Comparison of ENCODE assay signal across 1 cellular context in genomic region chr16:69563605-69564580, GRCh38.
TF ChIP-seq lines count a peak whose summit lies in the region.

No MANE protein-coding gene starts in this region.

TF ChIP-seq in HepG2, 621 proteins besides CTCF, POLR2A, EP300 and RAD21 (continued from another document and continues in another):
- TF ChIP-seq, protein P1, sequence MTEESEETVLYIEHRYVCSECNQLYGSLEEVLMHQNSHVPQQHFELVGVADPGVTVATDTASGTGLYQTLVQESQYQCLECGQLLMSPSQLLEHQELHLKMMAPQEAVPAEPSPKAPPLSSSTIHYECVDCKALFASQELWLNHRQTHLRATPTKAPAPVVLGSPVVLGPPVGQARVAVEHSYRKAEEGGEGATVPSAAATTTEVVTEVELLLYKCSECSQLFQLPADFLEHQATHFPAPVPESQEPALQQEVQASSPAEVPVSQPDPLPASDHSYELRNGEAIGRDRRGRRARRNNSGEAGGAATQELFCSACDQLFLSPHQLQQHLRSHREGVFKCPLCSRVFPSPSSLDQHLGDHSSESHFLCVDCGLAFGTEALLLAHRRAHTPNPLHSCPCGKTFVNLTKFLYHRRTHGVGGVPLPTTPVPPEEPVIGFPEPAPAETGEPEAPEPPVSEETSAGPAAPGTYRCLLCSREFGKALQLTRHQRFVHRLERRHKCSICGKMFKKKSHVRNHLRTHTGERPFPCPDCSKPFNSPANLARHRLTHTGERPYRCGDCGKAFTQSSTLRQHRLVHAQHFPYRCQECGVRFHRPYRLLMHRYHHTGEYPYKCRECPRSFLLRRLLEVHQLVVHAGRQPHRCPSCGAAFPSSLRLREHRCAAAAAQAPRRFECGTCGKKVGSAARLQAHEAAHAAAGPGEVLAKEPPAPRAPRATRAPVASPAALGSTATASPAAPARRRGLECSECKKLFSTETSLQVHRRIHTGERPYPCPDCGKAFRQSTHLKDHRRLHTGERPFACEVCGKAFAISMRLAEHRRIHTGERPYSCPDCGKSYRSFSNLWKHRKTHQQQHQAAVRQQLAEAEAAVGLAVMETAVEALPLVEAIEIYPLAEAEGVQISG (CRISPR knock-in tag; IDR thresholded peaks at IDR 0.05), result 0 out of 2 replicates have a peak, but pooled peaks have one; percentile 17
- TF ChIP-seq KDM4B (CRISPR knock-in tag; IDR thresholded peaks at IDR 0.05), result no peak
- TF ChIP-seq BRCA1 (CRISPR knock-in tag; IDR thresholded peaks at IDR 0.05), result no peak
- no peak for TF ChIP-seq CREM (IDR thresholded peaks at IDR 0.05)
- TF ChIP-seq CREM (CRISPR knock-in tag; IDR thresholded peaks at IDR 0.05), result no peak
- 0 out of 2 replicates have a peak, but pooled peaks have one; percentile 25 for TF ChIP-seq ARNT2 (CRISPR knock-in tag; IDR thresholded peaks at IDR 0.05; ENCODE audit: low read depth)
- TF ChIP-seq NFE2L1 (CRISPR knock-in tag; IDR thresholded peaks at IDR 0.05; ENCODE audit: borderline replicate concordance), result no peak
- TF ChIP-seq ZNF816 (CRISPR knock-in tag; IDR thresholded peaks at IDR 0.05; ENCODE audit: borderline replicate concordance), result 0 out of 2 replicates have a peak, but pooled peaks have one; percentile 43
- TF ChIP-seq TGIF2 (CRISPR knock-in tag; IDR thresholded peaks at IDR 0.05), result 0 out of 2 replicates have a peak, but pooled peaks have one; percentile 50
- TF ChIP-seq EEA1 (CRISPR knock-in tag; IDR thresholded peaks at IDR 0.05; ENCODE audit: borderline replicate concordance), result no peak
- no peak for TF ChIP-seq NFKBIZ (CRISPR knock-in tag; IDR thresholded peaks at IDR 0.05)
- TF ChIP-seq ZNF34 (CRISPR knock-in tag; IDR thresholded peaks at IDR 0.05; ENCODE audit: borderline replicate concordance), result no peak
- TF ChIP-seq ZNF264 (CRISPR knock-in tag; IDR thresholded peaks at IDR 0.05), result peak; percentile 18; the same call in 1 of the 2 replicates
- TF ChIP-seq MLLT10 (CRISPR knock-in tag; IDR thresholded peaks at IDR 0.05), result no peak
- TF ChIP-seq ZNF567 (CRISPR knock-in tag; IDR thresholded peaks at IDR 0.05; ENCODE audit: borderline replicate concordance), result no peak
- TF ChIP-seq ZNF770 (CRISPR knock-in tag; IDR thresholded peaks at IDR 0.05), result peak; percentile 37; the same call in 1 of the 2 replicates
- TF ChIP-seq PPARG (CRISPR knock-in tag; conservative IDR thresholded peaks at IDR 0.05), result no peak
- TF ChIP-seq HNRNPH1 (optimal IDR thresholded peaks at IDR 0.05; ENCODE audit: low read depth, low read length), result no peak
- peak; percentile 4; the same call in 1 of the 2 replicates for TF ChIP-seq IRF2 (CRISPR knock-in tag; IDR thresholded peaks at IDR 0.05)
- TF ChIP-seq ZNF670 (CRISPR knock-in tag; IDR thresholded peaks at IDR 0.05; ENCODE audit: borderline replicate concordance), result 0 out of 2 replicates have a peak, but pooled peaks have one; percentile 24
- TF ChIP-seq BHLHE40 (IDR thresholded peaks at IDR 0.05; ENCODE audit: low read length), result no peak
- 0 out of 2 replicates have a peak, but pooled peaks have one; percentile 49 for TF ChIP-seq ZNF33A (CRISPR knock-in tag; IDR thresholded peaks at IDR 0.05; ENCODE audit: borderline replicate concordance)
- TF ChIP-seq, protein P2, sequence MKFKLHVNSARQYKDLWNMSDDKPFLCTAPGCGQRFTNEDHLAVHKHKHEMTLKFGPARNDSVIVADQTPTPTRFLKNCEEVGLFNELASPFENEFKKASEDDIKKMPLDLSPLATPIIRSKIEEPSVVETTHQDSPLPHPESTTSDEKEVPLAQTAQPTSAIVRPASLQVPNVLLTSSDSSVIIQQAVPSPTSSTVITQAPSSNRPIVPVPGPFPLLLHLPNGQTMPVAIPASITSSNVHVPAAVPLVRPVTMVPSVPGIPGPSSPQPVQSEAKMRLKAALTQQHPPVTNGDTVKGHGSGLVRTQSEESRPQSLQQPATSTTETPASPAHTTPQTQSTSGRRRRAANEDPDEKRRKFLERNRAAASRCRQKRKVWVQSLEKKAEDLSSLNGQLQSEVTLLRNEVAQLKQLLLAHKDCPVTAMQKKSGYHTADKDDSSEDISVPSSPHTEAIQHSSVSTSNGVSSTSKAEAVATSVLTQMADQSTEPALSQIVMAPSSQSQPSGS (CRISPR knock-in tag; IDR thresholded peaks at IDR 0.05), result 0 out of 2 replicates have a peak, but pooled peaks have one; percentile 21
- no peak for TF ChIP-seq PAF1 (CRISPR knock-in tag; IDR thresholded peaks at IDR 0.05)
- TF ChIP-seq CEBPZ (IDR thresholded peaks at IDR 0.05; ENCODE audit: low read length), result no peak
- TF ChIP-seq HDAC1 (CRISPR knock-in tag; IDR thresholded peaks at IDR 0.05), result peak; percentile 53; the same call in 1 of the 2 replicates
- no peak for TF ChIP-seq SOX5 (CRISPR knock-in tag; IDR thresholded peaks at IDR 0.05; ENCODE audit: borderline replicate concordance)
- TF ChIP-seq RNF219 (CRISPR knock-in tag; IDR thresholded peaks at IDR 0.05), result no peak
- TF ChIP-seq MAZ (IDR thresholded peaks at IDR 0.05; ENCODE audit: borderline replicate concordance, low read depth, low read length), result no peak
- 0 out of 2 replicates have a peak, but pooled peaks have one; percentile 24 for TF ChIP-seq MAZ (CRISPR knock-in tag; IDR thresholded peaks at IDR 0.05; ENCODE audit: low read depth)
- TF ChIP-seq FOXO1 (CRISPR knock-in tag; IDR thresholded peaks at IDR 0.05), result no peak
- no peak for TF ChIP-seq ETV5 (CRISPR knock-in tag; IDR thresholded peaks at IDR 0.05; ENCODE audit: borderline replicate concordance)
- no peak for TF ChIP-seq KDM2A (CRISPR knock-in tag; IDR thresholded peaks at IDR 0.05; ENCODE audit: borderline replicate concordance, low read depth)
- no peak for TF ChIP-seq TOE1 (CRISPR knock-in tag; IDR thresholded peaks at IDR 0.05)
- TF ChIP-seq ZNF75D (CRISPR knock-in tag; IDR thresholded peaks at IDR 0.05; ENCODE audit: borderline replicate concordance), result no peak
- TF ChIP-seq, protein P3, sequence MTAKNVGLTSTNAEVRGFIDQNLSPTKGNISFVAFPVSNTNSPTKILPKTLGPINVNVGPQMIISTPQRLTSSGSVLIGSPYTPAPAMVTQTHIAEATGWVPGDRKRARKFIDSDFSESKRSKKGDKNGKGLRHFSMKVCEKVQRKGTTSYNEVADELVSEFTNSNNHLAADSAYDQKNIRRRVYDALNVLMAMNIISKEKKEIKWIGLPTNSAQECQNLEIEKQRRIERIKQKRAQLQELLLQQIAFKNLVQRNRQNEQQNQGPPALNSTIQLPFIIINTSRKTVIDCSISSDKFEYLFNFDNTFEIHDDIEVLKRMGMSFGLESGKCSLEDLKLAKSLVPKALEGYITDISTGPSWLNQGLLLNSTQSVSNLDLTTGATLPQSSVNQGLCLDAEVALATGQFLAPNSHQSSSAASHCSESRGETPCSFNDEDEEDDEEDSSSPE (CRISPR knock-in tag; IDR thresholded peaks at IDR 0.05), result 0 out of 2 replicates have a peak, but pooled peaks have one; percentile 19
- TF ChIP-seq KDM6A (CRISPR knock-in tag; IDR thresholded peaks at IDR 0.05; ENCODE audit: low read depth), result no peak
- TF ChIP-seq SOX13 (IDR thresholded peaks at IDR 0.05), result no peak
- peak in 1 of 2 experiments; percentile 12; a peak in 1 of 4 replicates for TF ChIP-seq SOX13 (CRISPR knock-in tag; conservative IDR thresholded peaks at IDR 0.05 in 1 of 2, IDR thresholded peaks at IDR 0.05 in 1 of 2)
- TF ChIP-seq ZNF569 (CRISPR knock-in tag; IDR thresholded peaks at IDR 0.05; ENCODE audit: borderline replicate concordance), result no peak
- TF ChIP-seq, protein P4, sequence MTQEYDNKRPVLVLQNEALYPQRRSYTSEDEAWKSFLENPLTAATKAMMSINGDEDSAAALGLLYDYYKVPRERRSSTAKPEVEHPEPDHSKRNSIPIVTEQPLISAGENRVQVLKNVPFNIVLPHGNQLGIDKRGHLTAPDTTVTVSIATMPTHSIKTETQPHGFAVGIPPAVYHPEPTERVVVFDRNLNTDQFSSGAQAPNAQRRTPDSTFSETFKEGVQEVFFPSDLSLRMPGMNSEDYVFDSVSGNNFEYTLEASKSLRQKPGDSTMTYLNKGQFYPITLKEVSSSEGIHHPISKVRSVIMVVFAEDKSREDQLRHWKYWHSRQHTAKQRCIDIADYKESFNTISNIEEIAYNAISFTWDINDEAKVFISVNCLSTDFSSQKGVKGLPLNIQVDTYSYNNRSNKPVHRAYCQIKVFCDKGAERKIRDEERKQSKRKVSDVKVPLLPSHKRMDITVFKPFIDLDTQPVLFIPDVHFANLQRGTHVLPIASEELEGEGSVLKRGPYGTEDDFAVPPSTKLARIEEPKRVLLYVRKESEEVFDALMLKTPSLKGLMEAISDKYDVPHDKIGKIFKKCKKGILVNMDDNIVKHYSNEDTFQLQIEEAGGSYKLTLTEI (CRISPR knock-in tag; conservative IDR thresholded peaks at IDR 0.05), result no peak
- TF ChIP-seq ZFX (CRISPR knock-in tag; IDR thresholded peaks at IDR 0.05; ENCODE audit: low read depth), result peak; percentile 58; the same call in 1 of the 2 replicates
- TF ChIP-seq ZNF850 (CRISPR knock-in tag; conservative IDR thresholded peaks at IDR 0.05), result peak; percentile 70; the same call in 1 of the 2 replicates
- TF ChIP-seq ATF7 (IDR thresholded peaks at IDR 0.05), result no peak
- TF ChIP-seq ATF7 (CRISPR knock-in tag; IDR thresholded peaks at IDR 0.05), result no peak
- TF ChIP-seq ZSCAN12 (CRISPR knock-in tag; IDR thresholded peaks at IDR 0.05), result no peak
- no peak for TF ChIP-seq ZBTB42 (CRISPR knock-in tag; IDR thresholded peaks at IDR 0.05)
- TF ChIP-seq SP140L (CRISPR knock-in tag; IDR thresholded peaks at IDR 0.05; ENCODE audit: borderline replicate concordance), result no peak
- TF ChIP-seq ZNF629 (CRISPR knock-in tag; conservative IDR thresholded peaks at IDR 0.05), result 0 out of 2 replicates have a peak, but pooled peaks have one; percentile 7
- 0 out of 2 replicates have a peak, but pooled peaks have one; percentile 19 for TF ChIP-seq PHF21A (CRISPR knock-in tag; IDR thresholded peaks at IDR 0.05)
- TF ChIP-seq FOXO4 (CRISPR knock-in tag; conservative IDR thresholded peaks at IDR 0.05), result 0 out of 2 replicates have a peak, but pooled peaks have one; percentile 25
- no peak for TF ChIP-seq ELF4 (CRISPR knock-in tag; IDR thresholded peaks at IDR 0.05; ENCODE audit: borderline replicate concordance)
- TF ChIP-seq ZNF292 (CRISPR knock-in tag; IDR thresholded peaks at IDR 0.05; ENCODE audit: borderline replicate concordance, low read depth), result no peak
- TF ChIP-seq NFYB (CRISPR knock-in tag; IDR thresholded peaks at IDR 0.05), result 0 out of 2 replicates have a peak, but pooled peaks have one; percentile 11
